17 cellular contexts compared by ENCODE assay signal in genomic region chr3:37646865-37647264, GRCh38.
DNase-seq lines count a peak whose midpoint lies in the region; ATAC-seq and TF ChIP-seq lines count a peak whose summit lies in the region.
"Had no signal": no experiment of that assay in that cellular context is flagged by ENCODE, and none has a peak within 500 bp of the region (broad histone marks: within the 10 kb centered on the region; RNA-seq: fewer than 3 reads in every experiment).

No MANE protein-coding gene starts in this region.

- no peaks in the 10 kb centered on the region for H3K4me1 ChIP-seq in RWPE2 (ENCODE audit: insufficient read depth, poor library complexity, severe bottlenecking)
- H3K4me1 ChIP-seq in stomach: peaks cover 0 to 30% (median 9%) of the 10 kb centered on the region in 4 donors

- H3K4me3 ChIP-seq in RWPE2 (ENCODE audit: severe bottlenecking): no peak overlapping the region
- no peak overlapping the region for H3K4me3 ChIP-seq in stomach
- H3K4me3 ChIP-seq: GM23338 had no signal

- TF ChIP-seq RAD21 in Ishikawa (IDR thresholded peaks at IDR 0.05; ENCODE audit: low read depth): no peak

- DNase-seq in RWPE2 (ENCODE audit: low spot score): no peak
- no peak for DNase-seq in stomach
- no peak for DNase-seq in SK-N-DZ (ENCODE audit: low spot score)
- DNase-seq in putamen (ENCODE audit: low spot score): no peak
- DNase-seq: ACHN, AML-193, DMS 273 treated with DMSO at 0.1 percent for 48 hours, GF-D8, NCI-H187, NCI-H2171, NCI-H446, NCI-H69 had no signal

- H3K27ac ChIP-seq in RWPE2 (ENCODE audit: poor library complexity, severe bottlenecking) (no peak overlapping the region), stomach (peak overlapping the region in 4 of 5 donors; percentile 34 to 63 (median 44))

- H3K27me3 ChIP-seq in RWPE2 (ENCODE audit: insufficient read depth, poor library complexity, severe bottlenecking) (no peaks in the 10 kb centered on the region), stomach (no peaks in the 10 kb centered on the region)

- intact Hi-C loops in stomach (cut with DNase I; ENCODE audit: low total_unique reads): no loop called here

- WGBS in stomach, 5 donors: 71 to 92% (median 91%) methylated on average over 1 of the region's 1 CpG

- H3K36me3 ChIP-seq in RWPE2 (ENCODE audit: low read depth) (no peaks in the 10 kb centered on the region), stomach (no peaks in the 10 kb centered on the region)

- TF ChIP-seq CTCF in RWPE2 (IDR thresholded peaks at IDR 0.05; ENCODE audit: poor library complexity, severe bottlenecking): no peak
- TF ChIP-seq CTCF in stomach (IDR thresholded peaks at IDR 0.05): no peak

- H3K9me3 ChIP-seq in RWPE2 (ENCODE audit: severe bottlenecking) (no peaks in the 10 kb centered on the region), stomach (peaks cover 0 to 8% (median 7%) of the 10 kb centered on the region in 4 donors)

- peak; percentile 83 for ATAC-seq in RWPE2 (ENCODE audit: low read depth)
- peak; percentile 59 for ATAC-seq in esophagus mucosa
- ATAC-seq in HG03196 (IDR thresholded peaks at IDR 0.05; ENCODE audit: unreplicated experiment): no peak
- ATAC-seq: GM23338, HCT116 had no signal

- TF ChIP-seq EP300 in Ishikawa (IDR thresholded peaks at IDR 0.05; ENCODE audit: borderline replicate concordance): no peak
- TF ChIP-seq EP300 in stomach (IDR thresholded peaks at IDR 0.05): no peak

- TF ChIP-seq POLR2A in stomach (IDR thresholded peaks at IDR 0.05): no peak

TF ChIP-seq in Ishikawa, 13 proteins besides CTCF, POLR2A, EP300 and RAD21:
- TF ChIP-seq YY1 (IDR thresholded peaks at IDR 0.05; ENCODE audit: low read depth) (no peak), NFIC (IDR thresholded peaks at IDR 0.05) (peak; percentile 53; the same call in 1 of the 2 replicates)
